Comparison of ENCODE assay signal across 21 cellular contexts in genomic region chr2:187434342-187434785, GRCh38. TPM values are rescaled to one million over a fixed set of nuclear protein-coding genes. Genes with fewer than 3 reads are reported as not detected.
DNase-seq lines count a peak whose midpoint lies in the region; FAIRE-seq and TF ChIP-seq lines count a peak whose summit lies in the region.
"Had no signal": no experiment of that assay in that cellular context is flagged by ENCODE, and none has a peak within 500 bp of the region (broad histone marks: within the 10 kb centered on the region; RNA-seq: fewer than 3 reads in every experiment).

No MANE protein-coding gene starts in this region.

- no peak overlapping the region for H4K91ac ChIP-seq in mesenchymal stem cell (ENCODE audit: low read length)

- H3K27me3 Mint-ChIP-seq in endothelial cell (ENCODE audit: unreplicated experiment) (no peaks in the 10 kb centered on the region), neural progenitor cell (ENCODE audit: insufficient read depth, low read depth) (no peaks in the 10 kb centered on the region)
- H3K27me3 Mint-ChIP-seq: activated B cell treated with CpG ODN at 0.5 μM for 24 hours; activated CD8-positive, alpha-beta T cell treated with anti-CD3 and anti-CD28 coated beads for 36 hours; activated naive CD4-positive, alpha-beta T cell treated with anti-CD3 and anti-CD28 coated beads, Interleukin-2, amount 10 ng/mL, durations not matched to agents 7 days and 5 days had no signal

- H3K18ac ChIP-seq in mesenchymal stem cell (ENCODE audit: low read depth in 1 of 2, low read length in 2 of 2): no peak overlapping the region

- H3K9me3 ChIP-seq in mesenchymal stem cell (ENCODE audit: control insufficient read depth, low read length): no peaks in the 10 kb centered on the region
- no peaks in the 10 kb centered on the region for H3K9me3 ChIP-seq in neural progenitor cell (ENCODE audit: low read depth)
- H3K9me3 ChIP-seq: ascending aorta, mucosa of descending colon, testis had no signal

- H3K9me3 Mint-ChIP-seq in endothelial cell (ENCODE audit: unreplicated experiment): no peaks in the 10 kb centered on the region
- no peaks in the 10 kb centered on the region for H3K9me3 Mint-ChIP-seq in neural progenitor cell
- H3K9me3 Mint-ChIP-seq: activated B cell treated with CpG ODN at 0.5 μM for 24 hours; activated CD8-positive, alpha-beta T cell treated with anti-CD3 and anti-CD28 coated beads for 36 hours; activated naive CD4-positive, alpha-beta T cell treated with anti-CD3 and anti-CD28 coated beads, Interleukin-2, amount 10 ng/mL, durations not matched to agents 7 days and 5 days; activated T-cell treated with anti-CD3 and anti-CD28 coated beads, Interleukin-2, amount 50 U/mL, for 4 hours; T-helper 2 cell treated with Interferon-gamma antibody and Interleukin-4, amounts not matched to agents 5 μg/mL and 100 μg/mL, for 36 hours had no signal

- no peaks in the 10 kb centered on the region for H4K20me1 ChIP-seq in neural progenitor cell (ENCODE audit: low read depth)

- H4K8ac ChIP-seq in mesenchymal stem cell (ENCODE audit: low read length): no peak overlapping the region

- H3K4me2 ChIP-seq in mesenchymal stem cell (ENCODE audit: low read length, poor library complexity, severe bottlenecking): no peak overlapping the region
- H3K4me2 ChIP-seq in neural progenitor cell: no peak overlapping the region

- H3K9ac ChIP-seq in mesenchymal stem cell (ENCODE audit: low read length) (peak overlapping the region; percentile 42), neural progenitor cell (no peak overlapping the region)

- no peak overlapping the region for H2AFZ ChIP-seq in mesenchymal stem cell (ENCODE audit: low read depth, low read length)
- no peak overlapping the region for H2AFZ ChIP-seq in neural progenitor cell (replicated peaks)

- H2AK5ac ChIP-seq in mesenchymal stem cell (ENCODE audit: low read length, severe bottlenecking): no peak overlapping the region

- H3K4me1 ChIP-seq in mesenchymal stem cell (ENCODE audit: control insufficient read depth, insufficient read depth, low read depth, low read length): no peaks in the 10 kb centered on the region
- no peaks in the 10 kb centered on the region for H3K4me1 ChIP-seq in neural progenitor cell
- H3K4me1 ChIP-seq: ascending aorta, testis had no signal

- H3K79me2 ChIP-seq in neural progenitor cell (ENCODE audit: low read depth): no peaks in the 10 kb centered on the region

- H3K4ac ChIP-seq in mesenchymal stem cell (ENCODE audit: low read depth in 1 of 2, low read length in 2 of 2): no peak overlapping the region

- FAIRE-seq in RCC 7860 (lab: Jason Lieb, UNC): no peak

- no peaks in the 10 kb centered on the region for H3K36me3 ChIP-seq in mesenchymal stem cell (ENCODE audit: control insufficient read depth in 1 of 2, insufficient read depth in 2 of 2, low read depth in 1 of 2, low read length in 2 of 2)
- no peaks in the 10 kb centered on the region for H3K36me3 ChIP-seq in neural progenitor cell
- H3K36me3 ChIP-seq: ascending aorta had no signal

- no peak overlapping the region for H3K4me3 ChIP-seq in mesenchymal stem cell (ENCODE audit: insufficient read depth in 1 of 2, low read depth in 1 of 2, low read length in 2 of 2)
- no peak overlapping the region for H3K4me3 ChIP-seq in neural progenitor cell
- H3K4me3 ChIP-seq: ascending aorta, mucosa of descending colon, testis had no signal

- no peak overlapping the region for H3K14ac ChIP-seq in mesenchymal stem cell (ENCODE audit: low read length in 2 of 2)

- H2BK12ac ChIP-seq in mesenchymal stem cell (ENCODE audit: low read length in 2 of 2): no peak overlapping the region

- WGBS in mesenchymal stem cell: no CpG with 5 or more reads among the region's 1 CpG

- no peak overlapping the region for H2BK120ac ChIP-seq in mesenchymal stem cell (ENCODE audit: low read depth, low read length)

- peaks cover 23% of the 10 kb centered on the region for H3K36me3 Mint-ChIP-seq in endothelial cell (ENCODE audit: low read depth, unreplicated experiment)
- H3K36me3 Mint-ChIP-seq in neural progenitor cell: no peaks in the 10 kb centered on the region
- H3K36me3 Mint-ChIP-seq: activated naive CD4-positive, alpha-beta T cell treated with anti-CD3 and anti-CD28 coated beads, Interleukin-2, amount 10 ng/mL, durations not matched to agents 7 days and 5 days had no signal

- H3K23ac ChIP-seq in mesenchymal stem cell (ENCODE audit: low read length in 2 of 2): no peak overlapping the region

- H3K79me1 ChIP-seq in mesenchymal stem cell (replicated peaks; ENCODE audit: low read length, poor library complexity, severe bottlenecking): no peaks in the 10 kb centered on the region

- H3F3A ChIP-seq in neural progenitor cell (ENCODE audit: low read depth): no peaks in the 10 kb centered on the region

- peak; percentile 8 for DNase-seq in COLO829 (ENCODE audit: low spot score)
- peak; percentile 12 for DNase-seq in RPMI7951 (ENCODE audit: low read depth)
- no peak for DNase-seq in endothelial cell (ENCODE audit: low spot score)
- no peak for DNase-seq in mesenchymal stem cell
- DNase-seq in T-helper 1 cell: no peak
- DNase-seq in neural progenitor cell (ENCODE audit: low spot score): no peak
- DNase-seq in COR-L47 (lab: John Stamatoyannopoulos, UW): no peak
- no peak for DNase-seq in RCC 7860 (ENCODE audit: low spot score)
- DNase-seq: activated B cell treated with CpG ODN at 0.5 μM for 24 hours; activated CD8-positive, alpha-beta T cell treated with anti-CD3 and anti-CD28 coated beads for 36 hours; activated naive CD4-positive, alpha-beta T cell treated with anti-CD3 and anti-CD28 coated beads, Interleukin-2, amount 10 ng/mL, durations not matched to agents 7 days and 5 days; activated T-cell treated with anti-CD3 and anti-CD28 coated beads, Interleukin-2, amount 50 U/mL, for 4 hours; GOT3; left cardiac atrium; mucosa of descending colon; NCI-H1417 treated with DMSO at 0.1 percent for 48 hours; SHP77; testis had no signal

- H3K4me3 Mint-ChIP-seq in endothelial cell (ENCODE audit: unreplicated experiment): peak overlapping the region; percentile 65
- H3K4me3 Mint-ChIP-seq in neural progenitor cell: no peak overlapping the region
- H3K4me3 Mint-ChIP-seq: activated B cell treated with CpG ODN at 0.5 μM for 24 hours; activated CD8-positive, alpha-beta T cell treated with anti-CD3 and anti-CD28 coated beads for 36 hours; activated naive CD4-positive, alpha-beta T cell treated with anti-CD3 and anti-CD28 coated beads, Interleukin-2, amount 10 ng/mL, durations not matched to agents 7 days and 5 days; activated T-cell treated with anti-CD3 and anti-CD28 coated beads, Interleukin-2, amount 50 U/mL, for 4 hours; T-helper 2 cell treated with Interferon-gamma antibody and Interleukin-4, amounts not matched to agents 5 μg/mL and 100 μg/mL, for 36 hours had no signal

- H3K27me3 ChIP-seq in mesenchymal stem cell (ENCODE audit: control insufficient read depth in 1 of 2, insufficient read depth in 1 of 2, low read length in 2 of 2): no peaks in the 10 kb centered on the region
- no peaks in the 10 kb centered on the region for H3K27me3 ChIP-seq in neural progenitor cell
- H3K27me3 ChIP-seq: ascending aorta, testis had no signal

- no peak overlapping the region for H3K27ac ChIP-seq in mesenchymal stem cell (ENCODE audit: low read length, poor library complexity, severe bottlenecking)
- no peak overlapping the region for H3K27ac ChIP-seq in neural progenitor cell
- H3K27ac ChIP-seq: ascending aorta, testis had no signal

- H3K27ac Mint-ChIP-seq in endothelial cell (ENCODE audit: unreplicated experiment) (no peak overlapping the region), neural progenitor cell (no peak overlapping the region)
- H3K27ac Mint-ChIP-seq: activated B cell treated with CpG ODN at 0.5 μM for 24 hours; activated CD8-positive, alpha-beta T cell treated with anti-CD3 and anti-CD28 coated beads for 36 hours; activated naive CD4-positive, alpha-beta T cell treated with anti-CD3 and anti-CD28 coated beads, Interleukin-2, amount 10 ng/mL, durations not matched to agents 7 days and 5 days; T-helper 2 cell treated with Interferon-gamma antibody and Interleukin-4, amounts not matched to agents 5 μg/mL and 100 μg/mL, for 36 hours had no signal

- H2BK5ac ChIP-seq in mesenchymal stem cell (ENCODE audit: low read depth, low read length, poor library complexity, severe bottlenecking): no peak overlapping the region

- no peak overlapping the region for H2BK15ac ChIP-seq in mesenchymal stem cell (ENCODE audit: low read depth, poor library complexity, severe bottlenecking)

- H3K4me1 Mint-ChIP-seq in endothelial cell (ENCODE audit: unreplicated experiment) (peaks cover 35% of the 10 kb centered on the region), neural progenitor cell (peaks cover 9% of the 10 kb centered on the region)
- H3K4me1 Mint-ChIP-seq: activated B cell treated with CpG ODN at 0.5 μM for 24 hours; activated naive CD4-positive, alpha-beta T cell treated with anti-CD3 and anti-CD28 coated beads, Interleukin-2, amount 10 ng/mL, durations not matched to agents 7 days and 5 days had no signal

- TF ChIP-seq CTCF in endothelial cell (IDR thresholded peaks at IDR 0.05; ENCODE audit: unreplicated experiment) (no peak), neural progenitor cell (IDR thresholded peaks at IDR 0.05) (no peak)

RNA-seq across cellular contexts. Expression of gene CALCRL, which starts 13.7 kb away (rescaled TPM):
- total RNA-seq in RPMI7951 (2014; rRNA removed; shearing (Covaris generic)): 0.29 and 0.36 TPM in 2 replicates
- 129 TPM for total RNA-seq in endothelial cell (ENCODE audit: unreplicated experiment)
- polyA plus RNA-seq in mesenchymal stem cell (2013, experiment 1 of 2): 3.4 TPM
- 3.4 TPM for polyA plus RNA-seq in mesenchymal stem cell (2013, experiment 2 of 2)
- total RNA-seq in neural progenitor cell (ENCODE audit: low replicate concordance): 1.3 and 4.8 TPM in 2 replicates
- total RNA-seq: OCI-LY7 had no signal

Comparison
In these comparisons a context has a peak if more than half of its experiments do, and no peak if none do; other contexts are left out.
1. DNase-seq: peak in COLO829 (single experiment) and RPMI7951 (single experiment); none in endothelial cell (single experiment), mesenchymal stem cell (single experiment), T-helper 1 cell (0 of 5), neural progenitor cell (single experiment), COR-L47 (single experiment) and RCC 7860 (single experiment).
2. RNA of gene CALCRL, which starts 13.7 kb away (total RNA-seq): 129 TPM in endothelial cell (single experiment); 1.3 to 4.8 TPM in neural progenitor cell and 0.29 to 0.36 TPM in RPMI7951; every median in the first group is over 10 times any median in the second.